Comparison of ENCODE assay signal across 1 cellular context in the genomic region with DNA sequence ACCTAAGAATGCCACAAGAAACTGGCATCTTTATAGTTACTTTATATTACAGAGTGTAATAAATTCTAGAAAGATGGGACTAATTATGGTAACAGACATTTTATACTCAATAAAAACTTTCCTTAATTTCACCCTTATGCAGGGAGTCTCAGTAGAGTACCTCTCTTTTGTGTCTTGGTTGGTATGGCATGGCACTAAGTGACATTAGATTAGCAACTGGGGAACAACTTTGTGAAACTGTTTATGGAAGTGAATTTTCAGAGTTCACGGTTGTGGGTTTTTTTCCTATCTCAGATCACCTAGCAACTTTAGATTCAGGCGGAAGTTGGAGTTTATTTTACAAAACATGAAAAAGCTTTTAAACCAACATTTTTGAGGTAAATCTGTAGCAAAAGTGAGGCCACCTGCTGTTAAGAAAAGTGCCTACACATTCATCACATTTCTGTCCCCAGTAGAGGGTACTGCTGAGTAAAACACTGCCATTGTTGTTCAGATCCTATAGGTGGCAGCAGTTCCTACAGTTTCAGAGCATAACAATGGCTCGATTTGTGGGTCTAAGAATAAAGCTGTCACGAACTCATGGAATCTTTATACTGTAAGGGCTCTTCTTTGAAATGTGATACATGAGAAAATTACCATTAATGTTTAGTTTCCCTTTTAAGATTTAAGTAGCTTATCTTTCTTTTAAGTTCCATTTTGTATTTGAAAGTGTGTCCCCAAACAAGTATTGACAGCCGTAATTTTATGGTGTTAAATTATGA.
TF ChIP-seq lines count a peak whose summit lies in the region.

No MANE protein-coding gene starts in this region.

TF ChIP-seq in K562, 482 proteins besides CTCF, POLR2A, EP300 and RAD21 (continued from another document):
- TF ChIP-seq MBD1 (CRISPR knock-in tag; IDR thresholded peaks at IDR 0.05) (no peak; the same call in 1 of the 2 replicates), YBX1 (IDR thresholded peaks at IDR 0.05) (no peak)
